Comparison of ENCODE assay signal across 35 cellular contexts in genomic region chr9:10512144-10512543, GRCh38.
DNase-seq lines count a peak whose midpoint lies in the region; ATAC-seq, FAIRE-seq and TF ChIP-seq lines count a peak whose summit lies in the region.
"Had no signal": no experiment of that assay in that cellular context is flagged by ENCODE, and none has a peak within 500 bp of the region (broad histone marks: within the 10 kb centered on the region; RNA-seq: fewer than 3 reads in every experiment).

No MANE protein-coding gene starts in this region.

- H3K4ac ChIP-seq in IMR-90 (ENCODE audit: low read depth, low read length), result no peak overlapping the region
- H3K4ac ChIP-seq in H1 (replicated peaks; ENCODE audit: insufficient read length, low read depth, low read length), result no peak overlapping the region

- CTCF ChIA-PET in HepG2 (lab: Yijun Ruan, JAX; ENCODE audit: low intra/inter-chr PET ratio, low total read pairs), result no interaction called here
- CTCF ChIA-PET in IMR-90 (lab: Yijun Ruan, JAX), result no interaction called here
- CTCF ChIA-PET in H1 (lab: Charles Lee; ENCODE audit: partially characterized antibody), result no interaction called here
- CTCF ChIA-PET in activated naive CD4-positive, alpha-beta T cell treated with anti-CD3 and anti-CD28 coated beads, Interleukin-2, amount 10 ng/mL, durations not matched to agents 7 days and 5 days (lab: Charles Lee), result no interaction called here

- POLR2A ChIA-PET in HepG2 (lab: Yijun Ruan, JAX), result no interaction called here
- POLR2A ChIA-PET in IMR-90 (lab: Charles Lee; ENCODE audit: unreplicated experiment), result no interaction called here
- POLR2A ChIA-PET in H1 (lab: Charles Lee; ENCODE audit: partially characterized antibody), result no interaction called here

- FAIRE-seq in HepG2 (lab: Jason Lieb, UNC) (no peak), H1 (lab: Jason Lieb, UNC) (no peak)
- FAIRE-seq: A204.1, A549, D721Med had no signal

- dilution Hi-C loops in IMR-90 (cut with HindIII; ENCODE audit: low sequenced_read_pairs, unreplicated experiment), result no loop called here

- H3K18ac ChIP-seq in IMR-90 (ENCODE audit: low read depth, low read length) (no peak overlapping the region), H1 (ENCODE audit: extremely low read depth, low read length) (no peak overlapping the region)

- no peaks in the 10 kb centered on the region for H3K27me3 Mint-ChIP-seq in activated naive CD4-positive, alpha-beta T cell treated with anti-CD3 and anti-CD28 coated beads, Interleukin-2, amount 10 ng/mL, durations not matched to agents 7 days and 5 days
- H3K27me3 Mint-ChIP-seq: B cell; CD4-positive, alpha-beta memory T cell; CD4-positive, alpha-beta T cell; CD4-positive, CD25-positive, alpha-beta regulatory T cell; CD8-positive, alpha-beta memory T cell had no signal

- H2AK5ac ChIP-seq in IMR-90 (ENCODE audit: low read depth, low read length), result no peak overlapping the region
- H2AK5ac ChIP-seq in H1 (ENCODE audit: low read depth, low read length), result no peak overlapping the region

- H3K4me3 Mint-ChIP-seq in activated naive CD4-positive, alpha-beta T cell treated with anti-CD3 and anti-CD28 coated beads, Interleukin-2, amount 10 ng/mL, durations not matched to agents 7 days and 5 days, result no peak overlapping the region
- H3K4me3 Mint-ChIP-seq: B cell; CD14-positive monocyte; CD4-positive, alpha-beta memory T cell; CD4-positive, alpha-beta T cell; CD4-positive, CD25-positive, alpha-beta regulatory T cell; CD8-positive, alpha-beta memory T cell; CD8-positive, alpha-beta T cell had no signal

- 23% methylated on average over 3 of the region's 3 CpGs for WGBS in HepG2 (ENCODE audit: low lambda C conversion rate)
- 71% methylated on average over 3 of the region's 3 CpGs for WGBS in right lobe of liver (ENCODE audit: insufficient coverage, low coverage, low lambda C conversion rate, missing lambda C conversion rate)
- WGBS in IMR-90 (ENCODE audit: extremely low coverage in 2 of 2, insufficient read length in 1 of 2), 2 experiments, result 60% methylated on average over 1 of the region's 3 CpGs; no CpG with 5 or more reads in 1 of the 2 experiments
- 90% methylated on average over 3 of the region's 3 CpGs; no CpG with 5 or more reads in 1 of the 2 experiments for WGBS in H1 (ENCODE audit: extremely low coverage in 1 of 2, insufficient coverage in 1 of 2, insufficient read length in 1 of 2, insufficient replicate concordance in 2 of 2, low coverage in 1 of 2, low lambda C conversion rate in 2 of 2, missing lambda C conversion rate in 1 of 2), 2 experiments

- no peak overlapping the region for H2BK12ac ChIP-seq in H1 (ENCODE audit: low read depth, low read length)

- ATAC-seq in HepG2 (no peak), right lobe of liver (no peak), IMR-90 (ENCODE audit: low read depth) (no peak)
- ATAC-seq: A549; CD8-positive, alpha-beta T cell had no signal

- H3K27ac ChIP-seq in HepG2 (ENCODE audit: extremely low read length, insufficient read depth, low read length) (no peak overlapping the region), right lobe of liver (no peak overlapping the region), IMR-90 (ENCODE audit: insufficient read depth, low read length) (no peak overlapping the region), H1 (ENCODE audit: low read depth, low read length) (no peak overlapping the region)
- H3K27ac ChIP-seq: 22Rv1; A549; BLaER1; BLaER1 treated with 17β-estradiol and CSF1 and Interleukin-3, amounts not matched to agents 10 nM and 100 nM; C4-2B had no signal

- H3K27me3 ChIP-seq in HepG2 (ENCODE audit: control insufficient read depth in 1 of 2, insufficient read depth in 2 of 2, low read length in 2 of 2), result no peaks in the 10 kb centered on the region
- H3K27me3 ChIP-seq in right lobe of liver, result no peaks in the 10 kb centered on the region
- H3K27me3 ChIP-seq in IMR-90 (ENCODE audit: control insufficient read depth, insufficient read depth, low read length), result no peaks in the 10 kb centered on the region
- no peaks in the 10 kb centered on the region for H3K27me3 ChIP-seq in H1 (replicated peaks in 1 of 4; ENCODE audit: control insufficient read depth in 3 of 4, extremely low read depth in 1 of 4, insufficient read depth in 3 of 4, low read length in 3 of 4)
- H3K27me3 ChIP-seq: BE2C; BLaER1; BLaER1 treated with 17β-estradiol and CSF1 and Interleukin-3, amounts not matched to agents 10 nM and 100 nM had no signal

- H3K9me3 Mint-ChIP-seq in activated naive CD4-positive, alpha-beta T cell treated with anti-CD3 and anti-CD28 coated beads, Interleukin-2, amount 10 ng/mL, durations not matched to agents 7 days and 5 days, result peaks cover 13% of the 10 kb centered on the region

- H2BK5ac ChIP-seq in IMR-90 (ENCODE audit: low read depth, low read length, poor library complexity, severe bottlenecking), result no peak overlapping the region
- no peak overlapping the region for H2BK5ac ChIP-seq in H1 (ENCODE audit: low read depth, low read length)

- H3K9me1 ChIP-seq in IMR-90 (ENCODE audit: insufficient read depth, low read length), result no peaks in the 10 kb centered on the region

- no peak for TF ChIP-seq RAD21 in HepG2 (CRISPR knock-in tag; IDR thresholded peaks at IDR 0.05)
- no peak for TF ChIP-seq RAD21 in IMR-90 (IDR thresholded peaks at IDR 0.05; ENCODE audit: low read length)
- no peak for TF ChIP-seq RAD21 in H1 (IDR thresholded peaks at IDR 0.05 in 1 of 2, conservative IDR thresholded peaks at IDR 0.05 in 1 of 2; ENCODE audit: low read depth in 2 of 2, low read length in 2 of 2)

- H2AK9ac ChIP-seq in IMR-90 (replicated peaks; ENCODE audit: low read depth, low read length, poor library complexity), result no peak overlapping the region

- no peak overlapping the region for H4K5ac ChIP-seq in IMR-90 (ENCODE audit: low read depth, low read length)
- no peak overlapping the region for H4K5ac ChIP-seq in H1 (ENCODE audit: insufficient read length, low read depth, low read length)

- H3K23ac ChIP-seq in IMR-90 (ENCODE audit: low read depth, low read length), result no peak overlapping the region
- H3K23ac ChIP-seq in H1 (ENCODE audit: insufficient read length), result no peak overlapping the region

- H2BK15ac ChIP-seq in IMR-90 (ENCODE audit: low read depth, low read length) (no peak overlapping the region), H1 (ENCODE audit: low read length) (no peak overlapping the region)

- no peak for TF ChIP-seq POLR2A in HepG2 (IDR thresholded peaks at IDR 0.05; ENCODE audit: insufficient read depth in 1 of 2, low read depth in 2 of 2, low read length in 2 of 2)
- TF ChIP-seq POLR2A in right lobe of liver (IDR thresholded peaks at IDR 0.05), result no peak
- no peak for TF ChIP-seq POLR2A in IMR-90 (IDR thresholded peaks at IDR 0.05; ENCODE audit: low read depth, low read length)
- no peak for TF ChIP-seq POLR2A in H1 (IDR thresholded peaks at IDR 0.05; ENCODE audit: control extremely low read depth in 1 of 2, low read depth in 2 of 2, low read length in 2 of 2)

- H3K4me1 ChIP-seq in HepG2 (ENCODE audit: insufficient read depth, low read length), result no peaks in the 10 kb centered on the region
- no peaks in the 10 kb centered on the region for H3K4me1 ChIP-seq in right lobe of liver
- no peaks in the 10 kb centered on the region for H3K4me1 ChIP-seq in IMR-90 (ENCODE audit: control insufficient read depth, insufficient read depth, low read length)
- H3K4me1 ChIP-seq in H1 (replicated peaks in 1 of 4; ENCODE audit: control insufficient read depth in 3 of 4, insufficient read depth in 4 of 4, low read length in 3 of 4), result no peaks in the 10 kb centered on the region
- H3K4me1 ChIP-seq: A549; BE2C; BLaER1; BLaER1 treated with 17β-estradiol and CSF1 and Interleukin-3, amounts not matched to agents 10 nM and 100 nM; Caco-2 had no signal

- H3K9ac ChIP-seq in HepG2 (ENCODE audit: insufficient read depth, low read depth, low read length), result no peak overlapping the region
- no peak overlapping the region for H3K9ac ChIP-seq in IMR-90 (ENCODE audit: low read depth, low read length)
- no peak overlapping the region for H3K9ac ChIP-seq in H1 (replicated peaks in 1 of 4; ENCODE audit: extremely low read depth in 1 of 4, low read depth in 3 of 4, low read length in 3 of 4)
- H3K9ac ChIP-seq: BLaER1; BLaER1 treated with 17β-estradiol and CSF1 and Interleukin-3, amounts not matched to agents 10 nM and 100 nM had no signal

- H3K36me3 Mint-ChIP-seq in activated naive CD4-positive, alpha-beta T cell treated with anti-CD3 and anti-CD28 coated beads, Interleukin-2, amount 10 ng/mL, durations not matched to agents 7 days and 5 days, result no peaks in the 10 kb centered on the region
- H3K36me3 Mint-ChIP-seq: CD14-positive monocyte; CD4-positive, alpha-beta memory T cell; CD4-positive, CD25-positive, alpha-beta regulatory T cell; CD8-positive, alpha-beta memory T cell; CD8-positive, alpha-beta T cell had no signal

- H3K79me2 ChIP-seq in HepG2 (ENCODE audit: insufficient read depth, low read length) (no peaks in the 10 kb centered on the region), H1 (ENCODE audit: control insufficient read depth in 1 of 2, insufficient read depth in 2 of 2, low read length in 2 of 2) (no peaks in the 10 kb centered on the region)

- H3K27ac Mint-ChIP-seq in activated naive CD4-positive, alpha-beta T cell treated with anti-CD3 and anti-CD28 coated beads, Interleukin-2, amount 10 ng/mL, durations not matched to agents 7 days and 5 days, result no peak overlapping the region
- H3K27ac Mint-ChIP-seq: B cell; CD14-positive monocyte; CD4-positive, alpha-beta memory T cell; CD4-positive, alpha-beta T cell; CD4-positive, CD25-positive, alpha-beta regulatory T cell; CD8-positive, alpha-beta memory T cell; CD8-positive, alpha-beta T cell had no signal

- H2BK20ac ChIP-seq in IMR-90 (ENCODE audit: low read depth, low read length), result no peak overlapping the region
- H2BK20ac ChIP-seq in H1 (ENCODE audit: low read length), result no peak overlapping the region

- H3K4me2 ChIP-seq in HepG2 (ENCODE audit: low read depth, low read length), result no peak overlapping the region
- no peak overlapping the region for H3K4me2 ChIP-seq in IMR-90 (ENCODE audit: low read depth, low read length)
- H3K4me2 ChIP-seq in H1 (ENCODE audit: insufficient read depth in 1 of 2, low read depth in 2 of 2, low read length in 2 of 2), result no peak overlapping the region
- H3K4me2 ChIP-seq: A549; BLaER1; BLaER1 treated with 17β-estradiol and CSF1 and Interleukin-3, amounts not matched to agents 10 nM and 100 nM had no signal

- H3K36me3 ChIP-seq in HepG2 (replicated peaks in 1 of 2; ENCODE audit: control insufficient read depth in 1 of 2, insufficient read depth in 2 of 2, low read length in 2 of 2) (no peaks in the 10 kb centered on the region), right lobe of liver (no peaks in the 10 kb centered on the region), IMR-90 (ENCODE audit: control insufficient read depth, insufficient read depth, low read length) (no peaks in the 10 kb centered on the region), H1 (ENCODE audit: control insufficient read depth in 2 of 4, insufficient read depth in 4 of 4, low read length in 3 of 4) (no peaks in the 10 kb centered on the region)
- H3K36me3 ChIP-seq: BE2C; BLaER1; BLaER1 treated with 17β-estradiol and CSF1 and Interleukin-3, amounts not matched to agents 10 nM and 100 nM had no signal

- H4K20me1 ChIP-seq in HepG2 (ENCODE audit: insufficient read depth, low read length) (no peaks in the 10 kb centered on the region), IMR-90 (ENCODE audit: insufficient read depth, low read length) (no peaks in the 10 kb centered on the region), H1 (replicated peaks in 1 of 2; ENCODE audit: control insufficient read depth in 1 of 2, insufficient read depth in 2 of 2, low read length in 2 of 2) (no peaks in the 10 kb centered on the region)
- H4K20me1 ChIP-seq: BLaER1; BLaER1 treated with 17β-estradiol and CSF1 and Interleukin-3, amounts not matched to agents 10 nM and 100 nM had no signal

- no peak overlapping the region for H3K14ac ChIP-seq in IMR-90 (replicated peaks; ENCODE audit: low read depth, low read length)
- H3K14ac ChIP-seq in H1 (ENCODE audit: insufficient read length), result no peak overlapping the region

- intact Hi-C loops in HepG2 (cut with micrococcal nuclease; ENCODE audit: unreplicated experiment), result no loop called here
- intact Hi-C loops in right lobe of liver (cut with DNase I), result no loop called here
- intact Hi-C loops in IMR-90 (cut with micrococcal nuclease), result no loop called here

- TF ChIP-seq EP300 in HepG2 (IDR thresholded peaks at IDR 0.05; ENCODE audit: low read depth in 2 of 2, low read length in 2 of 2), result no peak
- no peak for TF ChIP-seq EP300 in HepG2 (CRISPR knock-in tag; IDR thresholded peaks at IDR 0.05; ENCODE audit: borderline replicate concordance)
- TF ChIP-seq EP300 in H1 (IDR thresholded peaks at IDR 0.05; ENCODE audit: borderline replicate concordance in 1 of 2, low read depth in 2 of 2, low read length in 2 of 2), result no peak

- no peak overlapping the region for H4K91ac ChIP-seq in IMR-90 (ENCODE audit: insufficient read depth, low read depth, low read length)
- H4K91ac ChIP-seq in H1 (replicated peaks; ENCODE audit: insufficient read length, low read length), result no peak overlapping the region

- in situ Hi-C loops in HepG2 (cut with HindIII; ENCODE audit: extremely low pct_ligation_motif_present, low pct_unique_long_range_greater_than_20kb), result no loop called here
- in situ Hi-C loops in IMR-90 (cut with MboI; ENCODE audit: low sequenced_read_pairs), result no loop called here

- peaks cover 24% of the 10 kb centered on the region for H3K9me3 ChIP-seq in HepG2 (ENCODE audit: low read length)
- peaks cover 0 to 5% (median 2%) of the 10 kb centered on the region in 4 donors for H3K9me3 ChIP-seq in right lobe of liver
- H3K9me3 ChIP-seq in IMR-90 (ENCODE audit: control insufficient read depth, insufficient read depth, low read length), result no peaks in the 10 kb centered on the region
- no peaks in the 10 kb centered on the region for H3K9me3 ChIP-seq in H1 (ENCODE audit: insufficient read depth in 2 of 2, low read depth in 1 of 2, low read length in 1 of 2)
- H3K9me3 ChIP-seq: A549, BE2C, BLaER1, Caco-2 had no signal

- H2BK120ac ChIP-seq in IMR-90 (ENCODE audit: low read depth, low read length), result no peak overlapping the region
- H2BK120ac ChIP-seq in H1 (replicated peaks; ENCODE audit: low read depth, low read length), result no peak overlapping the region

- no peak overlapping the region for H2AFZ ChIP-seq in HepG2 (ENCODE audit: low read length)
- H2AFZ ChIP-seq in IMR-90 (replicated peaks; ENCODE audit: low read length, poor library complexity), result no peak overlapping the region
- H2AFZ ChIP-seq in H1 (ENCODE audit: low read length), result no peak overlapping the region

- no peaks in the 10 kb centered on the region for H3K4me1 Mint-ChIP-seq in activated naive CD4-positive, alpha-beta T cell treated with anti-CD3 and anti-CD28 coated beads, Interleukin-2, amount 10 ng/mL, durations not matched to agents 7 days and 5 days
- H3K4me1 Mint-ChIP-seq: B cell; CD14-positive monocyte; CD4-positive, alpha-beta memory T cell; CD4-positive, CD25-positive, alpha-beta regulatory T cell; CD8-positive, alpha-beta memory T cell had no signal

- DNase-seq in HepG2 (ENCODE audit: low spot score), result no peak
- no peak for DNase-seq in right lobe of liver
- no peak for DNase-seq in IMR-90
- no peak for DNase-seq in H1 (ENCODE audit: low read depth in 1 of 2, low spot score in 2 of 2)
- no peak for DNase-seq in AG08395 (ENCODE audit: low spot score)
- no peak for DNase-seq in activated naive CD4-positive, alpha-beta T cell treated with anti-CD3 and anti-CD28 coated beads, Interleukin-2, amount 10 ng/mL, durations not matched to agents 7 days and 5 days
- DNase-seq: 8988T; ACHN; AML-193; BE2C; C1 segment of cervical spinal cord; Caco-2; Calu3; CD4-positive, alpha-beta memory T cell; CD4-positive, alpha-beta T cell; CD4-positive, CD25-positive, alpha-beta regulatory T cell; CD8-positive, alpha-beta memory T cell; CD8-positive, alpha-beta T cell; COR-L47; DMS 273 treated with DMSO at 0.1 percent for 48 hours; DMS153; DMS53; DMS79; DMS79 treated with DMSO at 0.1 percent for 48 hours; DND-41; EL had no signal

- H3K23me2 ChIP-seq in H1 (ENCODE audit: low read depth, low read length), result no peaks in the 10 kb centered on the region

- BruUV-seq in HepG2 (replicated peaks; lab: Mats Ljungman, UMichigan) (no TSS peak), IMR-90 (replicated peaks; lab: Mats Ljungman, UMichigan) (no TSS peak)

- H3K79me1 ChIP-seq in IMR-90 (ENCODE audit: low read depth in 1 of 2, low read length in 2 of 2), result no peaks in the 10 kb centered on the region
- H3K79me1 ChIP-seq in H1 (ENCODE audit: low read depth, low read length), result no peaks in the 10 kb centered on the region

- H3K4me3 ChIP-seq in HepG2 (replicated peaks in 1 of 3; ENCODE audit: insufficient read depth in 1 of 3, low read depth in 2 of 3, low read length in 3 of 3) (no peak overlapping the region), right lobe of liver (no peak overlapping the region), IMR-90 (ENCODE audit: insufficient read depth, low read depth, low read length) (no peak overlapping the region), H1 (ENCODE audit: extremely low read depth in 1 of 4, insufficient read depth in 2 of 4, low read depth in 3 of 4, low read length in 4 of 4) (no peak overlapping the region)
- H3K4me3 ChIP-seq: A549; BLaER1; BLaER1 treated with 17β-estradiol and CSF1 and Interleukin-3, amounts not matched to agents 10 nM and 100 nM had no signal

- TF ChIP-seq CTCF in HepG2 (CRISPR knock-in tag; IDR thresholded peaks at IDR 0.05) (no peak), right lobe of liver (IDR thresholded peaks at IDR 0.05) (no peak), IMR-90 (conservative IDR thresholded peaks at IDR 0.05; ENCODE audit: low read depth, low read length) (no peak), H1 (IDR thresholded peaks at IDR 0.05; ENCODE audit: control extremely low read depth in 1 of 3, insufficient read depth in 1 of 3, low read depth in 1 of 3, low read length in 3 of 3) (no peak)

- H4K8ac ChIP-seq in IMR-90 (ENCODE audit: low read depth in 2 of 2, low read length in 2 of 2) (no peak overlapping the region), H1 (ENCODE audit: extremely low read depth, insufficient read depth, low read length) (no peak overlapping the region)

- H3K56ac ChIP-seq in IMR-90 (ENCODE audit: extremely low read depth, insufficient read depth, low read length) (no peak overlapping the region), H1 (replicated peaks; ENCODE audit: insufficient read length, low read depth, low read length) (no peak overlapping the region)

Comparison
In these comparisons a context has a peak if more than half of its experiments do, and no peak if none do; other contexts are left out.
1. Of the 41 proteins assayed by ChIP-seq in both HepG2 and H1: peak only in HepG2: none; only in H1: none; in both: CEBPB; in neither: 40.